ENCODE assay signal across 9 cellular contexts in genomic region chr14:30283822-30284446, GRCh38.
DNase-seq lines count a peak whose midpoint lies in the region; ATAC-seq, FAIRE-seq and TF ChIP-seq lines count a peak whose summit lies in the region.
"Had no signal": no experiment of that assay in that cellular context is flagged by ENCODE, and none has a peak within 500 bp of the region (broad histone marks: within the 10 kb centered on the region; RNA-seq: fewer than 3 reads in every experiment).

No MANE protein-coding gene starts in this region.

- no peak overlapping the region for H2BK120ac ChIP-seq in mesenchymal stem cell (ENCODE audit: low read depth, low read length)

- in situ Hi-C loops in K562 (cut with MboI): no loop called here

- no peak overlapping the region for H3K23ac ChIP-seq in mesenchymal stem cell (ENCODE audit: low read length in 2 of 2)

- POLR2A ChIA-PET in AG04450 (lab: Yijun Ruan, JAX) (no interaction called here), K562 (lab: Yijun Ruan, JAX) (no interaction called here)

- peak; percentile 95 for TF ChIP-seq CTCF in AG04450 (IDR thresholded peaks at IDR 0.05; ENCODE audit: low read depth, low read length)
- peak; percentile 64 for TF ChIP-seq CTCF in GM10266 (IDR thresholded peaks at IDR 0.05; ENCODE audit: control insufficient read depth, insufficient read depth, low read depth, missing control alignments)
- peak; percentile 39 to 59 (median 58); a peak in 5 of 6 replicates for TF ChIP-seq CTCF in K562 (IDR thresholded peaks at IDR 0.05 in 2 of 3, conservative IDR thresholded peaks at IDR 0.05 in 1 of 3; ENCODE audit: insufficient read depth in 2 of 3, low read depth in 1 of 3, low read length in 3 of 3)

- TF ChIP-seq EP300 in K562 (IDR thresholded peaks at IDR 0.05; ENCODE audit: low read length): no peak

- H3K4ac ChIP-seq in mesenchymal stem cell (ENCODE audit: low read depth in 1 of 2, low read length in 2 of 2): no peak overlapping the region

- H3K4me2 ChIP-seq in K562 (ENCODE audit: insufficient read depth, low read length): no peak overlapping the region
- no peak overlapping the region for H3K4me2 ChIP-seq in mesenchymal stem cell (ENCODE audit: low read length, poor library complexity, severe bottlenecking)

- H4K8ac ChIP-seq in mesenchymal stem cell (ENCODE audit: low read length): no peak overlapping the region

- H3K79me2 ChIP-seq in K562 (ENCODE audit: control insufficient read depth, insufficient read depth, low read length): no peaks in the 10 kb centered on the region

- ATAC-seq in K562: peak; percentile 77
- ATAC-seq: left colon had no signal

- TF ChIP-seq POLR2A in K562 (conservative IDR thresholded peaks at IDR 0.05): no peak

- WGBS in K562 (ENCODE audit: insufficient coverage, low coverage, missing lambda C conversion rate): 8% methylated on average over 2 of the region's 2 CpGs
- whole genome bisulfite sequencing in mesenchymal stem cell: 46% methylated on average over 1 of the region's 2 CpGs

- no peak overlapping the region for H2BK12ac ChIP-seq in mesenchymal stem cell (ENCODE audit: low read length in 2 of 2)

- no peaks in the 10 kb centered on the region for H4K20me1 ChIP-seq in K562 (replicated peaks; ENCODE audit: control insufficient read depth, insufficient read depth, low read length)

- H3K27me3 ChIP-seq in AG04450 (ENCODE audit: control insufficient read depth, insufficient read depth, low read length): no peaks in the 10 kb centered on the region
- H3K27me3 ChIP-seq in K562 (ENCODE audit: control insufficient read depth in 2 of 2, insufficient read depth in 2 of 2, low read length in 2 of 2): no peaks in the 10 kb centered on the region
- no peaks in the 10 kb centered on the region for H3K27me3 ChIP-seq in mesenchymal stem cell (ENCODE audit: control insufficient read depth in 1 of 2, insufficient read depth in 1 of 2, low read length in 2 of 2)

- H2AFZ ChIP-seq in K562 (ENCODE audit: low read depth, low read length) (no peak overlapping the region), mesenchymal stem cell (ENCODE audit: low read depth, low read length) (no peak overlapping the region)

- H3K18ac ChIP-seq in mesenchymal stem cell (ENCODE audit: low read depth in 1 of 2, low read length in 2 of 2): no peak overlapping the region

- no peak overlapping the region for H3K9ac ChIP-seq in K562 (ENCODE audit: insufficient read depth in 1 of 2, low read depth in 2 of 2, low read length in 2 of 2)
- no peak overlapping the region for H3K9ac ChIP-seq in mesenchymal stem cell (ENCODE audit: low read length)

- H4K91ac ChIP-seq in mesenchymal stem cell (ENCODE audit: low read length): no peak overlapping the region

- H3K14ac ChIP-seq in mesenchymal stem cell (ENCODE audit: low read length in 2 of 2): no peak overlapping the region

- no peaks in the 10 kb centered on the region for H3K9me3 ChIP-seq in AG04450 (ENCODE audit: control insufficient read depth, insufficient read depth, low read length)
- H3K9me3 ChIP-seq in K562 (replicated peaks; ENCODE audit: control insufficient read depth, insufficient read depth, low read depth, low read length): no peaks in the 10 kb centered on the region
- H3K9me3 ChIP-seq in mesenchymal stem cell (ENCODE audit: control insufficient read depth, low read length): no peaks in the 10 kb centered on the region

- no peak overlapping the region for H2AK5ac ChIP-seq in mesenchymal stem cell (ENCODE audit: low read length, severe bottlenecking)

- no peaks in the 10 kb centered on the region for H3K79me1 ChIP-seq in mesenchymal stem cell (replicated peaks; ENCODE audit: low read length, poor library complexity, severe bottlenecking)

- 0 out of 4 replicates have a peak, but pooled peaks of 1 of the 2 experiments have one; percentile 28 for TF ChIP-seq RAD21 in K562 (CRISPR knock-in tag; conservative IDR thresholded peaks at IDR 0.05 in 1 of 2, IDR thresholded peaks at IDR 0.05 in 1 of 2)

- no peaks in the 10 kb centered on the region for H3K36me3 ChIP-seq in K562 (ENCODE audit: control insufficient read depth, insufficient read depth, low read length)
- H3K36me3 ChIP-seq in mesenchymal stem cell (ENCODE audit: control insufficient read depth in 1 of 2, insufficient read depth in 2 of 2, low read depth in 1 of 2, low read length in 2 of 2): no peaks in the 10 kb centered on the region

- DNase-seq in AG04450 (ENCODE audit: low read depth, low spot score) (no peak), GM10266 (ENCODE audit: extremely low spot score) (peak; percentile 31), LoVo (ENCODE audit: low spot score) (peak; percentile 22), K562 (ENCODE audit: extremely low read depth in 1 of 4, low spot score in 3 of 4) (peak; percentile 14 to 44 (median 16)), mesenchymal stem cell (peak; percentile 45), GM19238 (ENCODE audit: insufficient read length, low spot score) (no peak), NCI-H2029 treated with DMSO at 0.1 percent for 48 hours (lab: John Stamatoyannopoulos, UW) (no peak)
- DNase-seq in activated CD8-positive, alpha-beta memory T cell treated with anti-CD3 and anti-CD28 coated beads for 24 hours: no peak

- no peak overlapping the region for H2BK5ac ChIP-seq in mesenchymal stem cell (ENCODE audit: low read depth, low read length, poor library complexity, severe bottlenecking)

- no peak overlapping the region for H2BK15ac ChIP-seq in mesenchymal stem cell (ENCODE audit: low read depth, poor library complexity, severe bottlenecking)

- H3K4me1 ChIP-seq in K562 (replicated peaks in 1 of 2; ENCODE audit: control insufficient read depth in 2 of 2, insufficient read depth in 2 of 2, low read length in 2 of 2): no peaks in the 10 kb centered on the region
- H3K4me1 ChIP-seq in mesenchymal stem cell (ENCODE audit: control insufficient read depth, insufficient read depth, low read depth, low read length): no peaks in the 10 kb centered on the region

- intact Hi-C loops in K562 (cut with micrococcal nuclease): no loop called here

- FAIRE-seq in K562 (lab: Jason Lieb, UNC): no peak

- no peaks in the 10 kb centered on the region for H3K9me1 ChIP-seq in K562 (ENCODE audit: control insufficient read depth, insufficient read depth, low read length)

- H3K4me3 ChIP-seq in AG04450 (ENCODE audit: low read depth, low read length) (no peak overlapping the region), K562 (no peak overlapping the region), mesenchymal stem cell (ENCODE audit: insufficient read depth in 1 of 2, low read depth in 1 of 2, low read length in 2 of 2) (no peak overlapping the region)

- BruUV-seq in K562 (replicated peaks; lab: Mats Ljungman, UMichigan): no TSS peak

- H3K27ac ChIP-seq in AG04450 (ENCODE audit: low read depth, low read length): no peak overlapping the region
- no peak overlapping the region for H3K27ac ChIP-seq in K562 (ENCODE audit: extremely low read depth, low read depth, low read length)
- no peak overlapping the region for H3K27ac ChIP-seq in mesenchymal stem cell (ENCODE audit: low read length, poor library complexity, severe bottlenecking)

- CTCF ChIA-PET in AG04450 (lab: Charles Lee) (interaction anchor here (0.7 to 11.1 kb wide), 37 partner anchors 9 to 1526 kb away, joined by 3 to 233 read pairs (median 4); no protein-coding TSS in a partner anchor), K562 (lab: Yijun Ruan, JAX; ENCODE audit: low intra/inter-chr PET ratio) (no interaction called here)

TF ChIP-seq in K562, 482 proteins besides CTCF, POLR2A, EP300 and RAD21:
- TF ChIP-seq CBFA2T3 (IDR thresholded peaks at IDR 0.05): no peak
- peak; percentile 63 for TF ChIP-seq HMBOX1 (IDR thresholded peaks at IDR 0.05)

Comparison
In these comparisons a context has a peak if more than half of its experiments do, and no peak if none do; other contexts are left out.
1. DNase-seq: peak in GM10266 (single experiment), LoVo (single experiment), K562 (4 of 4) and mesenchymal stem cell (single experiment); none in AG04450 (single experiment), GM19238 (single experiment), NCI-H2029 treated with DMSO at 0.1 percent for 48 hours (single experiment) and activated CD8-positive, alpha-beta memory T cell treated with anti-CD3 and anti-CD28 coated beads for 24 hours (single experiment).
2. Peak in every context shown above with its lines, with median percentiles within 50 percentile points of each other: CTCF ChIP-seq.